Comparison of ENCODE assay signal across 12 cellular contexts in genomic region chr11:73320786-73321325, GRCh38. TPM values are rescaled to one million over a fixed set of nuclear protein-coding genes. Genes with fewer than 3 reads are reported as not detected.
DNase-seq lines count a peak whose midpoint lies in the region; TF ChIP-seq lines count a peak whose summit lies in the region.
"Had no signal": no experiment of that assay in that cellular context is flagged by ENCODE, and none has a peak within 500 bp of the region (broad histone marks: within the 10 kb centered on the region; RNA-seq: fewer than 3 reads in every experiment).

No MANE protein-coding gene starts in this region.

- no peak for TF ChIP-seq CTCF in RWPE1 (conservative IDR thresholded peaks at IDR 0.05; ENCODE audit: low read depth)
- no peak for TF ChIP-seq CTCF in dorsolateral prefrontal cortex (IDR thresholded peaks at IDR 0.05 in 54 of 56, conservative IDR thresholded peaks at IDR 0.05 in 2 of 56; ENCODE audit: low read depth in 1 of 56, partially characterized antibody in 56 of 56)
- no peak for TF ChIP-seq CTCF in tibial artery (IDR thresholded peaks at IDR 0.05)

- CTCF ChIA-PET in RWPE1 (lab: Yijun Ruan, JAX) = interaction anchor here (1.0 kb wide), 1 partner anchor 31 kb away, joined by 3 read pairs; no protein-coding TSS in a partner anchor

- H3K9me3 ChIP-seq in mucosa of rectum (ENCODE audit: control insufficient read depth in 2 of 2, low read length in 2 of 2) (no peaks in the 10 kb centered on the region), tibial artery (no peaks in the 10 kb centered on the region)

- H3K36me3 ChIP-seq in mucosa of rectum (ENCODE audit: control insufficient read depth in 2 of 2, insufficient read depth in 2 of 2, low read length in 2 of 2) = no peaks in the 10 kb centered on the region
- peaks cover 0 to 6% (median 0%) of the 10 kb centered on the region in 3 donors for H3K36me3 ChIP-seq in tibial artery

- H3K4me3 ChIP-seq in dorsolateral prefrontal cortex (no peak overlapping the region), mucosa of rectum (ENCODE audit: low read length in 2 of 2) (no peak overlapping the region), tibial artery (peak overlapping the region; percentile 1 to 5)

- intact Hi-C loops in dorsolateral prefrontal cortex (cut with DNase I) = no loop called here
- intact Hi-C loops in tibial artery (cut with DNase I; ENCODE audit: low total_unique reads) = no loop called here

- peak overlapping the region; percentile 14 to 19 for H3K9ac ChIP-seq in mucosa of rectum (ENCODE audit: low read depth in 1 of 2, low read length in 2 of 2)
- H3K9ac ChIP-seq: KMS-11 had no signal

- H3K4me1 ChIP-seq in mucosa of rectum (ENCODE audit: control insufficient read depth in 2 of 2, insufficient read depth in 2 of 2, low read length in 2 of 2) (peaks cover 28 to 32% of the 10 kb centered on the region in 2 donors), tibial artery (peaks cover 10 to 100% (median 96%) of the 10 kb centered on the region in 4 donors)

- POLR2A ChIA-PET in RWPE1 (lab: Yijun Ruan, JAX; ENCODE audit: low non-redundant PET) = no interaction called here

- H3K27me3 ChIP-seq in dorsolateral prefrontal cortex (no peaks in the 10 kb centered on the region), mucosa of rectum (ENCODE audit: control insufficient read depth in 2 of 2, insufficient read depth in 2 of 2, low read length in 2 of 2) (no peaks in the 10 kb centered on the region), tibial artery (no peaks in the 10 kb centered on the region)

- no peak for DNase-seq in RWPE1 (ENCODE audit: low spot score)
- no peak for DNase-seq in dorsolateral prefrontal cortex
- DNase-seq in tibial artery = peak in 1 of 2 donors; percentile 83
- DNase-seq in activated naive CD4-positive, alpha-beta T cell treated with Interleukin-2 at 50 U/mL for 16 hours = no peak
- no peak for DNase-seq in iPS-NIHi11 (ENCODE audit: low spot score)
- no peak for DNase-seq in T-helper 1 cell
- no peak for DNase-seq in NCI-H345 (lab: John Stamatoyannopoulos, UW)
- DNase-seq: activated naive CD4-positive, alpha-beta T cell; erythroblast; RPMI8226 had no signal

- H3K27ac ChIP-seq in RWPE1 = peak overlapping the region; percentile 76
- peak overlapping the region in 44 of 59 donors; percentile 16 to 92 (median 59) for H3K27ac ChIP-seq in dorsolateral prefrontal cortex
- H3K27ac ChIP-seq in mucosa of rectum (ENCODE audit: low read depth in 2 of 2, low read length in 2 of 2) = peak overlapping the region; percentile 38 to 59
- H3K27ac ChIP-seq in tibial artery = peak overlapping the region; percentile 97
- H3K27ac ChIP-seq: KMS-11 had no signal

RNA-seq across cellular contexts. Expression of gene ARHGEF17, which starts 12.8 kb away (rescaled TPM):
- total RNA-seq in dorsolateral prefrontal cortex = 100 to 1,000 TPM in 102 of 120 experiments, 10 to 100 TPM in 18; 74.0 to 177 (median 117) TPM

RNA-seq across cellular contexts. Expression of gene P2RY6, which starts 48.7 kb away (rescaled TPM):
- total RNA-seq in dorsolateral prefrontal cortex = 10 to 100 TPM in 4 of 120 experiments, 1 to 10 TPM in 93, under 1 TPM in 22, not detected in 1; 0.36 to 14.3 (median 1.8) TPM

RNA-seq across cellular contexts. Expression of gene RELT, which starts 55.3 kb away (rescaled TPM):
- total RNA-seq in dorsolateral prefrontal cortex = 10 to 100 TPM in 110 of 120 experiments, 1 to 10 TPM in 10; 8.6 to 36.1 (median 12.8) TPM

Comparison
In these comparisons a context has a peak if more than half of its experiments do, and no peak if none do; other contexts are left out.
1. H3K4me3 ChIP-seq: peak in tibial artery (2 of 2); none in dorsolateral prefrontal cortex (0 of 59) and mucosa of rectum (0 of 2).
2. Peak in every context shown above with its lines, with median percentiles within 50 percentile points of each other: H3K27ac ChIP-seq.